In the genomic region with DNA sequence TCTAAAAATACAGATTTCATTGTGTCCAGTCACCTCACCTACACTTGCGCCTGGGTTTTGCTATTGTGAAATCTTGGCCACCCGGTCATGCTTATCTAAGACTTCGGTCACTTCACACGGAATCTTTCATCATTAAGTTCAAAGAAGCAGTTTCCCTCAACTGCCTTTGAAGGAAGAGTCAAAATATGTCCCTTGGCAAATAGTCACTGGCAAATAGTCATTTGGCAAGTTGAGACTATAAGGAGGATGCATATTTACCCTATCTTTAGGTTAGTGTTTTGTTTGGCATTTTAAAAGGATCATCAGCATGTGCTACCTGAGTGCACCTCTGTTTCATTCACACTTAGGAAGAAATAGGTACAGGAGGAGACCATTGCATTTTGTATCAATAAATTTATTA, we compare ENCODE assay signal across 1 cellular context.
TF ChIP-seq lines count a peak whose summit lies in the region.

No MANE protein-coding gene starts in this region.

TF ChIP-seq in HepG2, 621 proteins besides CTCF, POLR2A, EP300 and RAD21 (continued from another document and continues in another):
- TF ChIP-seq, protein P1, sequence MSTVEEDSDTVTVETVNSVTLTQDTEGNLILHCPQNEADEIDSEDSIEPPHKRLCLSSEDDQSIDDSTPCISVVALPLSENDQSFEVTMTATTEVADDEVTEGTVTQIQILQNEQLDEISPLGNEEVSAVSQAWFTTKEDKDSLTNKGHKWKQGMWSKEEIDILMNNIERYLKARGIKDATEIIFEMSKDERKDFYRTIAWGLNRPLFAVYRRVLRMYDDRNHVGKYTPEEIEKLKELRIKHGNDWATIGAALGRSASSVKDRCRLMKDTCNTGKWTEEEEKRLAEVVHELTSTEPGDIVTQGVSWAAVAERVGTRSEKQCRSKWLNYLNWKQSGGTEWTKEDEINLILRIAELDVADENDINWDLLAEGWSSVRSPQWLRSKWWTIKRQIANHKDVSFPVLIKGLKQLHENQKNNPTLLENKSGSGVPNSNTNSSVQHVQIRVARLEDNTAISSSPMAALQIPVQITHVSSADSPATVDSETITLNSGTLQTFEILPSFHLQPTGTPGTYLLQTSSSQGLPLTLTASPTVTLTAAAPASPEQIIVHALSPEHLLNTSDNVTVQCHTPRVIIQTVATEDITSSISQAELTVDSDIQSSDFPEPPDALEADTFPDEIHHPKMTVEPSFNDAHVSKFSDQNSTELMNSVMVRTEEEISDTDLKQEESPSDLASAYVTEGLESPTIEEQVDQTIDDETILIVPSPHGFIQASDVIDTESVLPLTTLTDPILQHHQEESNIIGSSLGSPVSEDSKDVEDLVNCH (CRISPR knock-in tag; IDR thresholded peaks at IDR 0.05): no peak
- TF ChIP-seq, protein P2, sequence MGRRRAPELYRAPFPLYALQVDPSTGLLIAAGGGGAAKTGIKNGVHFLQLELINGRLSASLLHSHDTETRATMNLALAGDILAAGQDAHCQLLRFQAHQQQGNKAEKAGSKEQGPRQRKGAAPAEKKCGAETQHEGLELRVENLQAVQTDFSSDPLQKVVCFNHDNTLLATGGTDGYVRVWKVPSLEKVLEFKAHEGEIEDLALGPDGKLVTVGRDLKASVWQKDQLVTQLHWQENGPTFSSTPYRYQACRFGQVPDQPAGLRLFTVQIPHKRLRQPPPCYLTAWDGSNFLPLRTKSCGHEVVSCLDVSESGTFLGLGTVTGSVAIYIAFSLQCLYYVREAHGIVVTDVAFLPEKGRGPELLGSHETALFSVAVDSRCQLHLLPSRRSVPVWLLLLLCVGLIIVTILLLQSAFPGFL (CRISPR knock-in tag; IDR thresholded peaks at IDR 0.05): no peak
- TF ChIP-seq, protein P3, sequence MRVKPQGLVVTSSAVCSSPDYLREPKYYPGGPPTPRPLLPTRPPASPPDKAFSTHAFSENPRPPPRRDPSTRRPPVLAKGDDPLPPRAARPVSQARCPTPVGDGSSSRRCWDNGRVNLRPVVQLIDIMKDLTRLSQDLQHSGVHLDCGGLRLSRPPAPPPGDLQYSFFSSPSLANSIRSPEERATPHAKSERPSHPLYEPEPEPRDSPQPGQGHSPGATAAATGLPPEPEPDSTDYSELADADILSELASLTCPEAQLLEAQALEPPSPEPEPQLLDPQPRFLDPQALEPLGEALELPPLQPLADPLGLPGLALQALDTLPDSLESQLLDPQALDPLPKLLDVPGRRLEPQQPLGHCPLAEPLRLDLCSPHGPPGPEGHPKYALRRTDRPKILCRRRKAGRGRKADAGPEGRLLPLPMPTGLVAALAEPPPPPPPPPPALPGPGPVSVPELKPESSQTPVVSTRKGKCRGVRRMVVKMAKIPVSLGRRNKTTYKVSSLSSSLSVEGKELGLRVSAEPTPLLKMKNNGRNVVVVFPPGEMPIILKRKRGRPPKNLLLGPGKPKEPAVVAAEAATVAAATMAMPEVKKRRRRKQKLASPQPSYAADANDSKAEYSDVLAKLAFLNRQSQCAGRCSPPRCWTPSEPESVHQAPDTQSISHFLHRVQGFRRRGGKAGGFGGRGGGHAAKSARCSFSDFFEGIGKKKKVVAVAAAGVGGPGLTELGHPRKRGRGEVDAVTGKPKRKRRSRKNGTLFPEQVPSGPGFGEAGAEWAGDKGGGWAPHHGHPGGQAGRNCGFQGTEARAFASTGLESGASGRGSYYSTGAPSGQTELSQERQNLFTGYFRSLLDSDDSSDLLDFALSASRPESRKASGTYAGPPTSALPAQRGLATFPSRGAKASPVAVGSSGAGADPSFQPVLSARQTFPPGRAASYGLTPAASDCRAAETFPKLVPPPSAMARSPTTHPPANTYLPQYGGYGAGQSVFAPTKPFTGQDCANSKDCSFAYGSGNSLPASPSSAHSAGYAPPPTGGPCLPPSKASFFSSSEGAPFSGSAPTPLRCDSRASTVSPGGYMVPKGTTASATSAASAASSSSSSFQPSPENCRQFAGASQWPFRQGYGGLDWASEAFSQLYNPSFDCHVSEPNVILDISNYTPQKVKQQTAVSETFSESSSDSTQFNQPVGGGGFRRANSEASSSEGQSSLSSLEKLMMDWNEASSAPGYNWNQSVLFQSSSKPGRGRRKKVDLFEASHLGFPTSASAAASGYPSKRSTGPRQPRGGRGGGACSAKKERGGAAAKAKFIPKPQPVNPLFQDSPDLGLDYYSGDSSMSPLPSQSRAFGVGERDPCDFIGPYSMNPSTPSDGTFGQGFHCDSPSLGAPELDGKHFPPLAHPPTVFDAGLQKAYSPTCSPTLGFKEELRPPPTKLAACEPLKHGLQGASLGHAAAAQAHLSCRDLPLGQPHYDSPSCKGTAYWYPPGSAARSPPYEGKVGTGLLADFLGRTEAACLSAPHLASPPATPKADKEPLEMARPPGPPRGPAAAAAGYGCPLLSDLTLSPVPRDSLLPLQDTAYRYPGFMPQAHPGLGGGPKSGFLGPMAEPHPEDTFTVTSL (CRISPR knock-in tag; IDR thresholded peaks at IDR 0.05; ENCODE audit: borderline replicate concordance): peak; percentile 98
- TF ChIP-seq, protein P4, sequence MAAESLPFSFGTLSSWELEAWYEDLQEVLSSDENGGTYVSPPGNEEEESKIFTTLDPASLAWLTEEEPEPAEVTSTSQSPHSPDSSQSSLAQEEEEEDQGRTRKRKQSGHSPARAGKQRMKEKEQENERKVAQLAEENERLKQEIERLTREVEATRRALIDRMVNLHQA (CRISPR knock-in tag; IDR thresholded peaks at IDR 0.05): no peak
- TF ChIP-seq, protein P5, sequence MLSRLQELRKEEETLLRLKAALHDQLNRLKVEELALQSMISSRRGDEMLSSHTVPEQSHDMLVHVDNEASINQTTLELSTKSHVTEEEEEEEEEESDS (CRISPR knock-in tag; IDR thresholded peaks at IDR 0.05; ENCODE audit: borderline replicate concordance): no peak
- TF ChIP-seq, protein P6, sequence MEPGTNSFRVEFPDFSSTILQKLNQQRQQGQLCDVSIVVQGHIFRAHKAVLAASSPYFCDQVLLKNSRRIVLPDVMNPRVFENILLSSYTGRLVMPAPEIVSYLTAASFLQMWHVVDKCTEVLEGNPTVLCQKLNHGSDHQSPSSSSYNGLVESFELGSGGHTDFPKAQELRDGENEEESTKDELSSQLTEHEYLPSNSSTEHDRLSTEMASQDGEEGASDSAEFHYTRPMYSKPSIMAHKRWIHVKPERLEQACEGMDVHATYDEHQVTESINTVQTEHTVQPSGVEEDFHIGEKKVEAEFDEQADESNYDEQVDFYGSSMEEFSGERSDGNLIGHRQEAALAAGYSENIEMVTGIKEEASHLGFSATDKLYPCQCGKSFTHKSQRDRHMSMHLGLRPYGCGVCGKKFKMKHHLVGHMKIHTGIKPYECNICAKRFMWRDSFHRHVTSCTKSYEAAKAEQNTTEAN (CRISPR knock-in tag; conservative IDR thresholded peaks at IDR 0.05): 0 out of 2 replicates have a peak, but pooled peaks have one; percentile 72
- TF ChIP-seq ZNF660 (CRISPR knock-in tag; IDR thresholded peaks at IDR 0.05; ENCODE audit: borderline replicate concordance, low read depth) (no peak), ZNF850 (CRISPR knock-in tag; conservative IDR thresholded peaks at IDR 0.05) (no peak), MAF1 (CRISPR knock-in tag; IDR thresholded peaks at IDR 0.05; ENCODE audit: borderline replicate concordance) (no peak), ZNF543 (CRISPR knock-in tag; IDR thresholded peaks at IDR 0.05) (peak; percentile 80; the same call in 1 of the 2 replicates), ZSCAN9 (CRISPR knock-in tag; IDR thresholded peaks at IDR 0.05; ENCODE audit: borderline replicate concordance) (peak; percentile 86), MAFF (IDR thresholded peaks at IDR 0.05; ENCODE audit: low read depth, low read length) (0 out of 2 replicates have a peak, but pooled peaks have one; percentile 13), KLF15 (CRISPR knock-in tag; IDR thresholded peaks at IDR 0.05; ENCODE audit: borderline replicate concordance) (no peak), GTF2F1 (IDR thresholded peaks at IDR 0.05; ENCODE audit: low read length) (no peak), ZNF510 (CRISPR knock-in tag; IDR thresholded peaks at IDR 0.05; ENCODE audit: low read depth) (no peak), RORA (CRISPR knock-in tag; IDR thresholded peaks at IDR 0.05) (no peak), FOXM1 (CRISPR knock-in tag; IDR thresholded peaks at IDR 0.05) (no peak), ZNF563 (CRISPR knock-in tag; IDR thresholded peaks at IDR 0.05) (no peak), MED13 (CRISPR knock-in tag; IDR thresholded peaks at IDR 0.05) (peak; percentile 87; the same call in 1 of the 2 replicates), MBNL3 (CRISPR knock-in tag; conservative IDR thresholded peaks at IDR 0.05) (no peak), HNRNPK (IDR thresholded peaks at IDR 0.05; ENCODE audit: low read depth, low read length, poor library complexity, severe bottlenecking) (no peak), NPAS2 (CRISPR knock-in tag; IDR thresholded peaks at IDR 0.05; ENCODE audit: borderline replicate concordance) (no peak), HDAC6 (IDR thresholded peaks at IDR 0.05; ENCODE audit: low read depth, low read length) (no peak), HES4 (CRISPR knock-in tag; IDR thresholded peaks at IDR 0.05; ENCODE audit: borderline replicate concordance) (no peak), ZNF10 (CRISPR knock-in tag; IDR thresholded peaks at IDR 0.05; ENCODE audit: borderline replicate concordance, low read depth) (no peak), ASH2L (IDR thresholded peaks at IDR 0.05; ENCODE audit: insufficient read length, low read depth, low read length) (peak; percentile 75), ZNF446 (CRISPR knock-in tag; IDR thresholded peaks at IDR 0.05) (no peak), ELF3 (CRISPR knock-in tag; IDR thresholded peaks at IDR 0.05) (peak; percentile 87), HDAC1 (CRISPR knock-in tag; IDR thresholded peaks at IDR 0.05) (peak; percentile 86), MEIS1 (CRISPR knock-in tag; IDR thresholded peaks at IDR 0.05; ENCODE audit: borderline replicate concordance) (peak; percentile 57; the same call in 1 of the 2 replicates), HNRNPLL (IDR thresholded peaks at IDR 0.05; ENCODE audit: low read depth, low read length, poor library complexity, severe bottlenecking) (no peak), ZNF431 (CRISPR knock-in tag; IDR thresholded peaks at IDR 0.05; ENCODE audit: borderline replicate concordance, low read depth) (no peak), ZNF329 (CRISPR knock-in tag; IDR thresholded peaks at IDR 0.05; ENCODE audit: low read depth) (no peak), ZNF274 (CRISPR knock-in tag; IDR thresholded peaks at IDR 0.05) (no peak), ZNF292 (CRISPR knock-in tag; IDR thresholded peaks at IDR 0.05; ENCODE audit: borderline replicate concordance, low read depth) (peak; percentile 24; the same call in 1 of the 2 replicates), ZNF768 (CRISPR knock-in tag; IDR thresholded peaks at IDR 0.05) (no peak), KDM3A (CRISPR knock-in tag; IDR thresholded peaks at IDR 0.05; ENCODE audit: low read depth) (peak; percentile 56; the same call in 1 of the 2 replicates), ZNF24 (IDR thresholded peaks at IDR 0.05) (no peak), ZNF224 (CRISPR knock-in tag; IDR thresholded peaks at IDR 0.05) (no peak), FIP1L1 (IDR thresholded peaks at IDR 0.05; ENCODE audit: borderline replicate concordance, insufficient read depth, low read depth, low read length) (no peak), CC2D1A (CRISPR knock-in tag; IDR thresholded peaks at IDR 0.05) (no peak), PTBP1 (IDR thresholded peaks at IDR 0.05; ENCODE audit: low read depth, low read length, poor library complexity, severe bottlenecking) (no peak), TBP (CRISPR knock-in tag; IDR thresholded peaks at IDR 0.05) (no peak)
- TF ChIP-seq, protein P7, sequence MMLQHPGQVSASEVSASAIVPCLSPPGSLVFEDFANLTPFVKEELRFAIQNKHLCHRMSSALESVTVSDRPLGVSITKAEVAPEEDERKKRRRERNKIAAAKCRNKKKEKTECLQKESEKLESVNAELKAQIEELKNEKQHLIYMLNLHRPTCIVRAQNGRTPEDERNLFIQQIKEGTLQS (CRISPR knock-in tag; IDR thresholded peaks at IDR 0.05): peak; percentile 94
- TF ChIP-seq, protein P8, sequence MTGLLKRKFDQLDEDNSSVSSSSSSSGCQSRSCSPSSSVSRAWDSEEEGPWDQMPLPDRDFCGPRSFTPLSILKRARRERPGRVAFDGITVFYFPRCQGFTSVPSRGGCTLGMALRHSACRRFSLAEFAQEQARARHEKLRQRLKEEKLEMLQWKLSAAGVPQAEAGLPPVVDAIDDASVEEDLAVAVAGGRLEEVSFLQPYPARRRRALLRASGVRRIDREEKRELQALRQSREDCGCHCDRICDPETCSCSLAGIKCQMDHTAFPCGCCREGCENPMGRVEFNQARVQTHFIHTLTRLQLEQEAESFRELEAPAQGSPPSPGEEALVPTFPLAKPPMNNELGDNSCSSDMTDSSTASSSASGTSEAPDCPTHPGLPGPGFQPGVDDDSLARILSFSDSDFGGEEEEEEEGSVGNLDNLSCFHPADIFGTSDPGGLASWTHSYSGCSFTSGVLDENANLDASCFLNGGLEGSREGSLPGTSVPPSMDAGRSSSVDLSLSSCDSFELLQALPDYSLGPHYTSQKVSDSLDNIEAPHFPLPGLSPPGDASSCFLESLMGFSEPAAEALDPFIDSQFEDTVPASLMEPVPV (CRISPR knock-in tag; IDR thresholded peaks at IDR 0.05): no peak
- TF ChIP-seq, protein P9, sequence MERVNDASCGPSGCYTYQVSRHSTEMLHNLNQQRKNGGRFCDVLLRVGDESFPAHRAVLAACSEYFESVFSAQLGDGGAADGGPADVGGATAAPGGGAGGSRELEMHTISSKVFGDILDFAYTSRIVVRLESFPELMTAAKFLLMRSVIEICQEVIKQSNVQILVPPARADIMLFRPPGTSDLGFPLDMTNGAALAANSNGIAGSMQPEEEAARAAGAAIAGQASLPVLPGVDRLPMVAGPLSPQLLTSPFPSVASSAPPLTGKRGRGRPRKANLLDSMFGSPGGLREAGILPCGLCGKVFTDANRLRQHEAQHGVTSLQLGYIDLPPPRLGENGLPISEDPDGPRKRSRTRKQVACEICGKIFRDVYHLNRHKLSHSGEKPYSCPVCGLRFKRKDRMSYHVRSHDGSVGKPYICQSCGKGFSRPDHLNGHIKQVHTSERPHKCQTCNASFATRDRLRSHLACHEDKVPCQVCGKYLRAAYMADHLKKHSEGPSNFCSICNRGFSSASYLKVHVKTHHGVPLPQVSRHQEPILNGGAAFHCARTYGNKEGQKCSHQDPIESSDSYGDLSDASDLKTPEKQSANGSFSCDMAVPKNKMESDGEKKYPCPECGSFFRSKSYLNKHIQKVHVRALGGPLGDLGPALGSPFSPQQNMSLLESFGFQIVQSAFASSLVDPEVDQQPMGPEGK (CRISPR knock-in tag; IDR thresholded peaks at IDR 0.05): peak; percentile 89
- TF ChIP-seq, protein P10, sequence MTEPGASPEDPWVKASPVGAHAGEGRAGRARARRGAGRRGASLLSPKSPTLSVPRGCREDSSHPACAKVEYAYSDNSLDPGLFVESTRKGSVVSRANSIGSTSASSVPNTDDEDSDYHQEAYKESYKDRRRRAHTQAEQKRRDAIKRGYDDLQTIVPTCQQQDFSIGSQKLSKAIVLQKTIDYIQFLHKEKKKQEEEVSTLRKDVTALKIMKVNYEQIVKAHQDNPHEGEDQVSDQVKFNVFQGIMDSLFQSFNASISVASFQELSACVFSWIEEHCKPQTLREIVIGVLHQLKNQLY (CRISPR knock-in tag; IDR thresholded peaks at IDR 0.05): peak; percentile 97
- TF ChIP-seq, protein P11, sequence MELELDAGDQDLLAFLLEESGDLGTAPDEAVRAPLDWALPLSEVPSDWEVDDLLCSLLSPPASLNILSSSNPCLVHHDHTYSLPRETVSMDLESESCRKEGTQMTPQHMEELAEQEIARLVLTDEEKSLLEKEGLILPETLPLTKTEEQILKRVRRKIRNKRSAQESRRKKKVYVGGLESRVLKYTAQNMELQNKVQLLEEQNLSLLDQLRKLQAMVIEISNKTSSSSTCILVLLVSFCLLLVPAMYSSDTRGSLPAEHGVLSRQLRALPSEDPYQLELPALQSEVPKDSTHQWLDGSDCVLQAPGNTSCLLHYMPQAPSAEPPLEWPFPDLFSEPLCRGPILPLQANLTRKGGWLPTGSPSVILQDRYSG (CRISPR knock-in tag; IDR thresholded peaks at IDR 0.05): no peak
